Comparison of ENCODE assay signal across 1 cellular context in the genomic region with DNA sequence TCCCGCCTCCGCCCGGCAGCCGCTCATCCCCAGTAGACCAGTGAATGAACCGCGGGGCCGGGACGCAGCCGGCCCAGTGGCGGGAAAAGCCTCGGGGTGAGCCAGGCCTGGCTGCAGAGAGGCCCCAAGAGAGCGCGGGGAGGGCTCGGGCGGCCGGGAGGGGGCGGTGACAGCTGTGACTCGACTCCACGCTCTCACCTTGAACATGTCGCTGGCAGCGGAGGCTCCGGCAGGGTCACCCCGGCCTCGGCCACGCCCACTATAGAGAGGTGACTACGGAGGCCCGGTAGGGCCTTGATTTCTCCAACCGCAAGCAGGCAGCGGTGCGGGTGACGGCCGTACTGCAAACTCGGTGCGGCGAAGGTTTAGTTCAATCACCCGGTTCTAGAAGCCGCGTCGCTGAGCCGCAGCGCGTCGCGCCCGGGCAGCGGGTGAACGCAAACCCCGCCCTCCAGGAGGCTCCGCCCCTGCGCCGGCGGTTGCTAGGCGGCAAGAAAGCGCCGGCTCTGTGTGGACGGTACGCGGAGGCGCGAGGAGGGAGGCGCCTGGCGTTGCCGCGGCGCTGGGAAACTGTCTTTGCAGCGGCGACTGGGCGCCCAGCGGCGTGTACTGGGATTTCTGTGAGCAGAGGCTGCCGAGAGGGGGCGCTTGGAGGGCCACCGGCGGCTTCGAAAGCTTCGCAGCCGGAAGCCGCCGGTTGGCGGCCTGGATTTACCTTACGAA.
TF ChIP-seq lines count a peak whose summit lies in the region.

Gene APOO, minus strand, starts transcription at position 443 of the 723 bp plus-strand sequence. Its CDS starts 236 bp downstream, at position 207.
A gene with protein sequence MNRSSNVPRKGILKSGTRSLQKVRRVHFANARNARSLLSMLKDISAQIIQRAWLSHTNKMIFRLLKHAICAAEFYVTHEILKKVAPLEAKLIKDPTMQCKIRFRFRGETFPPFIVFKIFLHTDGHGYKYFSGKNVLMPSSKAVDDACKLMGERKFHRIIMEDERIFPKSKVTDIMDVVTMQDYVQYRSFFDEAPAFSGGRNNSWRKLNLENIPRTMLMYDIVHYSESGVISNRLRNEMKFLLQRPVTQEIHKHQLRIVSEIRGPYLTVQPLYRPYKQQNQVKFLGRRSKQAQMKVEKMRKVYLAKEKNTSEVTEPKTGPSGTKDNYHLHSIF (plus strand): TSS at position 511 of the 723 bp plus-strand sequence. CDS start 2,297 bp downstream, outside the sequence.

TF ChIP-seq in HepG2, 621 proteins besides CTCF, POLR2A, EP300 and RAD21 (continued from another document and continues in another):
- TF ChIP-seq ZNF570 (CRISPR knock-in tag; IDR thresholded peaks at IDR 0.05; ENCODE audit: borderline replicate concordance) (no peak), PLRG1 (conservative IDR thresholded peaks at IDR 0.05) (no peak), ZNF841 (CRISPR knock-in tag; IDR thresholded peaks at IDR 0.05; ENCODE audit: borderline replicate concordance) (no peak), PATZ1 (CRISPR knock-in tag; IDR thresholded peaks at IDR 0.05) (peak; percentile 87), TOE1 (CRISPR knock-in tag; IDR thresholded peaks at IDR 0.05) (no peak), SALL1 (CRISPR knock-in tag; IDR thresholded peaks at IDR 0.05) (peak; percentile 57; the same call in 1 of the 2 replicates), ELF4 (CRISPR knock-in tag; IDR thresholded peaks at IDR 0.05; ENCODE audit: borderline replicate concordance) (0 out of 2 replicates have a peak, but pooled peaks have one; percentile 38), SMARCE1 (IDR thresholded peaks at IDR 0.05; ENCODE audit: borderline replicate concordance) (no peak), ZNF737 (CRISPR knock-in tag; IDR thresholded peaks at IDR 0.05; ENCODE audit: borderline replicate concordance) (no peak), ZNF644 (CRISPR knock-in tag; IDR thresholded peaks at IDR 0.05; ENCODE audit: low read depth) (0 out of 2 replicates have a peak, but pooled peaks have one; percentile 56), NFIB (CRISPR knock-in tag; IDR thresholded peaks at IDR 0.05; ENCODE audit: borderline replicate concordance) (no peak), ZKSCAN1 (IDR thresholded peaks at IDR 0.05; ENCODE audit: low read length) (no peak), ZNF576 (CRISPR knock-in tag; IDR thresholded peaks at IDR 0.05) (no peak), DNMT3B (CRISPR knock-in tag; conservative IDR thresholded peaks at IDR 0.05) (no peak), ZNF552 (CRISPR knock-in tag; IDR thresholded peaks at IDR 0.05; ENCODE audit: borderline replicate concordance) (no peak), ARNT (IDR thresholded peaks at IDR 0.05) (no peak), IKZF1 (IDR thresholded peaks at IDR 0.05) (no peak), ZNF549 (CRISPR knock-in tag; IDR thresholded peaks at IDR 0.05) (no peak), TMF1 (CRISPR knock-in tag; IDR thresholded peaks at IDR 0.05; ENCODE audit: low read depth) (no peak), ZNF224 (CRISPR knock-in tag; IDR thresholded peaks at IDR 0.05) (no peak), IRF2 (CRISPR knock-in tag; IDR thresholded peaks at IDR 0.05) (0 out of 2 replicates have a peak, but pooled peaks have one; percentile 13), ZNF75D (CRISPR knock-in tag; IDR thresholded peaks at IDR 0.05; ENCODE audit: borderline replicate concordance) (no peak), BORCS8-MEF2B (CRISPR knock-in tag; IDR thresholded peaks at IDR 0.05) (no peak), TSC22D2 (CRISPR knock-in tag; IDR thresholded peaks at IDR 0.05; ENCODE audit: borderline replicate concordance) (no peak), ISL2 (CRISPR knock-in tag; IDR thresholded peaks at IDR 0.05) (no peak), ZNF678 (CRISPR knock-in tag; IDR thresholded peaks at IDR 0.05) (0 out of 2 replicates have a peak, but pooled peaks have one; percentile 66), MIER3 (CRISPR knock-in tag; IDR thresholded peaks at IDR 0.05; ENCODE audit: borderline replicate concordance) (no peak), ZFP82 (CRISPR knock-in tag; IDR thresholded peaks at IDR 0.05; ENCODE audit: borderline replicate concordance) (no peak), ZSCAN20 (CRISPR knock-in tag; IDR thresholded peaks at IDR 0.05; ENCODE audit: borderline replicate concordance) (no peak), HOXA9 (CRISPR knock-in tag; IDR thresholded peaks at IDR 0.05; ENCODE audit: borderline replicate concordance) (no peak), MLX (CRISPR knock-in tag; IDR thresholded peaks at IDR 0.05) (no peak), SPEN (CRISPR knock-in tag; IDR thresholded peaks at IDR 0.05; ENCODE audit: low read depth) (peak; percentile 44; the same call in 1 of the 2 replicates), PRMT3 (CRISPR knock-in tag; IDR thresholded peaks at IDR 0.05; ENCODE audit: borderline replicate concordance, low read depth) (no peak), TFAP4 (IDR thresholded peaks at IDR 0.05; ENCODE audit: borderline replicate concordance, low read depth) (peak; percentile 58; the same call in 1 of the 2 replicates), ZNF850 (CRISPR knock-in tag; conservative IDR thresholded peaks at IDR 0.05) (no peak), HNF4A (CRISPR knock-in tag; IDR thresholded peaks at IDR 0.05) (no peak)
- TF ChIP-seq, protein P1, sequence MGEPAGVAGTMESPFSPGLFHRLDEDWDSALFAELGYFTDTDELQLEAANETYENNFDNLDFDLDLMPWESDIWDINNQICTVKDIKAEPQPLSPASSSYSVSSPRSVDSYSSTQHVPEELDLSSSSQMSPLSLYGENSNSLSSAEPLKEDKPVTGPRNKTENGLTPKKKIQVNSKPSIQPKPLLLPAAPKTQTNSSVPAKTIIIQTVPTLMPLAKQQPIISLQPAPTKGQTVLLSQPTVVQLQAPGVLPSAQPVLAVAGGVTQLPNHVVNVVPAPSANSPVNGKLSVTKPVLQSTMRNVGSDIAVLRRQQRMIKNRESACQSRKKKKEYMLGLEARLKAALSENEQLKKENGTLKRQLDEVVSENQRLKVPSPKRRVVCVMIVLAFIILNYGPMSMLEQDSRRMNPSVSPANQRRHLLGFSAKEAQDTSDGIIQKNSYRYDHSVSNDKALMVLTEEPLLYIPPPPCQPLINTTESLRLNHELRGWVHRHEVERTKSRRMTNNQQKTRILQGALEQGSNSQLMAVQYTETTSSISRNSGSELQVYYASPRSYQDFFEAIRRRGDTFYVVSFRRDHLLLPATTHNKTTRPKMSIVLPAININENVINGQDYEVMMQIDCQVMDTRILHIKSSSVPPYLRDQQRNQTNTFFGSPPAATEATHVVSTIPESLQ (CRISPR knock-in tag; conservative IDR thresholded peaks at IDR 0.05): no peak
- TF ChIP-seq, protein P2, sequence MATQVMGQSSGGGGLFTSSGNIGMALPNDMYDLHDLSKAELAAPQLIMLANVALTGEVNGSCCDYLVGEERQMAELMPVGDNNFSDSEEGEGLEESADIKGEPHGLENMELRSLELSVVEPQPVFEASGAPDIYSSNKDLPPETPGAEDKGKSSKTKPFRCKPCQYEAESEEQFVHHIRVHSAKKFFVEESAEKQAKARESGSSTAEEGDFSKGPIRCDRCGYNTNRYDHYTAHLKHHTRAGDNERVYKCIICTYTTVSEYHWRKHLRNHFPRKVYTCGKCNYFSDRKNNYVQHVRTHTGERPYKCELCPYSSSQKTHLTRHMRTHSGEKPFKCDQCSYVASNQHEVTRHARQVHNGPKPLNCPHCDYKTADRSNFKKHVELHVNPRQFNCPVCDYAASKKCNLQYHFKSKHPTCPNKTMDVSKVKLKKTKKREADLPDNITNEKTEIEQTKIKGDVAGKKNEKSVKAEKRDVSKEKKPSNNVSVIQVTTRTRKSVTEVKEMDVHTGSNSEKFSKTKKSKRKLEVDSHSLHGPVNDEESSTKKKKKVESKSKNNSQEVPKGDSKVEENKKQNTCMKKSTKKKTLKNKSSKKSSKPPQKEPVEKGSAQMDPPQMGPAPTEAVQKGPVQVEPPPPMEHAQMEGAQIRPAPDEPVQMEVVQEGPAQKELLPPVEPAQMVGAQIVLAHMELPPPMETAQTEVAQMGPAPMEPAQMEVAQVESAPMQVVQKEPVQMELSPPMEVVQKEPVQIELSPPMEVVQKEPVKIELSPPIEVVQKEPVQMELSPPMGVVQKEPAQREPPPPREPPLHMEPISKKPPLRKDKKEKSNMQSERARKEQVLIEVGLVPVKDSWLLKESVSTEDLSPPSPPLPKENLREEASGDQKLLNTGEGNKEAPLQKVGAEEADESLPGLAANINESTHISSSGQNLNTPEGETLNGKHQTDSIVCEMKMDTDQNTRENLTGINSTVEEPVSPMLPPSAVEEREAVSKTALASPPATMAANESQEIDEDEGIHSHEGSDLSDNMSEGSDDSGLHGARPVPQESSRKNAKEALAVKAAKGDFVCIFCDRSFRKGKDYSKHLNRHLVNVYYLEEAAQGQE (IDR thresholded peaks at IDR 0.05; ENCODE audit: borderline replicate concordance in 1 of 2, low read depth in 1 of 2, low read length in 2 of 2): no peak
- TF ChIP-seq, protein P3, sequence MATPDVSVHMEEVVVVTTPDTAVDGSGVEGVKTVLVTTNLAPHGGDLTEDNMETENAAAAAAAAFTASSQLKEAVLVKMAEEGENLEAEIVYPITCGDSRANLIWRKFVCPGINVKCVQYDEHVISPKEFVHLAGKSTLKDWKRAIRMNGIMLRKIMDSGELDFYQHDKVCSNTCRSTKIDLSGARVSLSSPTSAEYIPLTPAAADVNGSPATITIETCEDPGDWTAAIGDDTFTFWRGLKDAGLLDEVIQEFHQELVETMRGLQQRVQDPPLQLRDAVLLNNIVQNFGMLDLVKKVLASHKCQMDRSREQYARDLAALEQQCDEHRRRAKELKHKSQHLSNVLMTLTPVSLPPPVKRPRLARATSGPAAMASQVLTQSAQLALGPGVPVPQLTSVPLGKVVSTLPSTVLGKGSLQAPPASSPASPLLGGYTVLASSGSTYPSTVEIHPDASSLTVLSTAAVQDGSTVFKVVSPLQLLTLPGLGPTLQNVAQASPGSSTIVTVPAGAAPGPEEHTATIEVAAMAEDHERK (CRISPR knock-in tag; IDR thresholded peaks at IDR 0.05; ENCODE audit: low read depth): peak; percentile 26; the same call in 1 of the 2 replicates
- TF ChIP-seq, protein P4, sequence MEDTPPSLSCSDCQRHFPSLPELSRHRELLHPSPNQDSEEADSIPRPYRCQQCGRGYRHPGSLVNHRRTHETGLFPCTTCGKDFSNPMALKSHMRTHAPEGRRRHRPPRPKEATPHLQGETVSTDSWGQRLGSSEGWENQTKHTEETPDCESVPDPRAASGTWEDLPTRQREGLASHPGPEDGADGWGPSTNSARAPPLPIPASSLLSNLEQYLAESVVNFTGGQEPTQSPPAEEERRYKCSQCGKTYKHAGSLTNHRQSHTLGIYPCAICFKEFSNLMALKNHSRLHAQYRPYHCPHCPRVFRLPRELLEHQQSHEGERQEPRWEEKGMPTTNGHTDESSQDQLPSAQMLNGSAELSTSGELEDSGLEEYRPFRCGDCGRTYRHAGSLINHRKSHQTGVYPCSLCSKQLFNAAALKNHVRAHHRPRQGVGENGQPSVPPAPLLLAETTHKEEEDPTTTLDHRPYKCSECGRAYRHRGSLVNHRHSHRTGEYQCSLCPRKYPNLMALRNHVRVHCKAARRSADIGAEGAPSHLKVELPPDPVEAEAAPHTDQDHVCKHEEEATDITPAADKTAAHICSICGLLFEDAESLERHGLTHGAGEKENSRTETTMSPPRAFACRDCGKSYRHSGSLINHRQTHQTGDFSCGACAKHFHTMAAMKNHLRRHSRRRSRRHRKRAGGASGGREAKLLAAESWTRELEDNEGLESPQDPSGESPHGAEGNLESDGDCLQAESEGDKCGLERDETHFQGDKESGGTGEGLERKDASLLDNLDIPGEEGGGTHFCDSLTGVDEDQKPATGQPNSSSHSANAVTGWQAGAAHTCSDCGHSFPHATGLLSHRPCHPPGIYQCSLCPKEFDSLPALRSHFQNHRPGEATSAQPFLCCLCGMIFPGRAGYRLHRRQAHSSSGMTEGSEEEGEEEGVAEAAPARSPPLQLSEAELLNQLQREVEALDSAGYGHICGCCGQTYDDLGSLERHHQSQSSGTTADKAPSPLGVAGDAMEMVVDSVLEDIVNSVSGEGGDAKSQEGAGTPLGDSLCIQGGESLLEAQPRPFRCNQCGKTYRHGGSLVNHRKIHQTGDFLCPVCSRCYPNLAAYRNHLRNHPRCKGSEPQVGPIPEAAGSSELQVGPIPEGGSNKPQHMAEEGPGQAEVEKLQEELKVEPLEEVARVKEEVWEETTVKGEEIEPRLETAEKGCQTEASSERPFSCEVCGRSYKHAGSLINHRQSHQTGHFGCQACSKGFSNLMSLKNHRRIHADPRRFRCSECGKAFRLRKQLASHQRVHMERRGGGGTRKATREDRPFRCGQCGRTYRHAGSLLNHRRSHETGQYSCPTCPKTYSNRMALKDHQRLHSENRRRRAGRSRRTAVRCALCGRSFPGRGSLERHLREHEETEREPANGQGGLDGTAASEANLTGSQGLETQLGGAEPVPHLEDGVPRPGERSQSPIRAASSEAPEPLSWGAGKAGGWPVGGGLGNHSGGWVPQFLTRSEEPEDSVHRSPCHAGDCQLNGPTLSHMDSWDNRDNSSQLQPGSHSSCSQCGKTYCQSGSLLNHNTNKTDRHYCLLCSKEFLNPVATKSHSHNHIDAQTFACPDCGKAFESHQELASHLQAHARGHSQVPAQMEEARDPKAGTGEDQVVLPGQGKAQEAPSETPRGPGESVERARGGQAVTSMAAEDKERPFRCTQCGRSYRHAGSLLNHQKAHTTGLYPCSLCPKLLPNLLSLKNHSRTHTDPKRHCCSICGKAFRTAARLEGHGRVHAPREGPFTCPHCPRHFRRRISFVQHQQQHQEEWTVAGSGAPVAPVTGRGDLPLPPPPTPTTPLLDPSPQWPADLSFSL (CRISPR knock-in tag; IDR thresholded peaks at IDR 0.05): no peak
